Comparison of ENCODE assay signal across 15 cellular contexts in genomic region chr12:54601841-54602240, GRCh38. TPM values are rescaled to one million over a fixed set of nuclear protein-coding genes. Genes with fewer than 3 reads are reported as not detected.
A peak's percentile ranks its signal among the peaks of the same experiment; 100 is the strongest.
DNase-seq lines count a peak whose midpoint lies in the region; FAIRE-seq and TF ChIP-seq lines count a peak whose summit lies in the region.
"Had no signal": no experiment of that assay in that cellular context is flagged by ENCODE, and none has a peak within 500 bp of the region (broad histone marks: within the 10 kb centered on the region; RNA-seq: fewer than 3 reads in every experiment).

No MANE protein-coding gene starts in this region.

- intact Hi-C loops in kidney (cut with DNase I) (no loop called here), sigmoid colon (cut with DNase I) (loop anchor here (2.0 kb wide), 1 partner anchor 357 kb away; no protein-coding TSS in a partner anchor)

- no peaks in the 10 kb centered on the region for H4K20me1 ChIP-seq in hepatocyte (ENCODE audit: insufficient read depth, poor library complexity, severe bottlenecking)

- H3K9me3 ChIP-seq in hepatocyte (ENCODE audit: low read depth), result no peaks in the 10 kb centered on the region
- H3K9me3 ChIP-seq in MG63, result no peaks in the 10 kb centered on the region
- no peaks in the 10 kb centered on the region for H3K9me3 ChIP-seq in kidney (ENCODE audit: control insufficient read depth in 1 of 2, low read length in 2 of 2)
- no peaks in the 10 kb centered on the region for H3K9me3 ChIP-seq in sigmoid colon
- H3K9me3 ChIP-seq: adrenal gland had no signal

- H3K27me3 ChIP-seq in hepatocyte (peaks cover 6% of the 10 kb centered on the region), MG63 (peaks cover 3% of the 10 kb centered on the region; the same call in 1 of the 2 replicates), sigmoid colon (no peaks in the 10 kb centered on the region)

- TF ChIP-seq POLR2A in sigmoid colon (IDR thresholded peaks at IDR 0.05), result no peak

- WGBS in hepatocyte (ENCODE audit: low lambda C conversion rate, missing lambda C conversion rate), result 62% methylated on average over 4 of the region's 4 CpGs
- WGBS in sigmoid colon, 2 donors, result 54 to 59% methylated on average over 4 of the region's 4 CpGs

- no peak overlapping the region for H2AFZ ChIP-seq in hepatocyte

- peak; percentile 39 for DNase-seq in EH (ENCODE audit: low read depth)
- DNase-seq in Jurkat, Clone E6-1 (ENCODE audit: low read depth, low spot score), result peak; percentile 17
- DNase-seq in RPMI7951 (ENCODE audit: low read depth), result peak; percentile 10
- peak; percentile 35 for DNase-seq in hepatocyte (ENCODE audit: low spot score)
- DNase-seq in MG63, result no peak
- DNase-seq in OCI-M2 (lab: John Stamatoyannopoulos, UW; ENCODE audit: unreplicated experiment), result no peak
- DNase-seq in kidney, result no peak
- DNase-seq in sigmoid colon, result no peak
- DNase-seq: adrenal gland; CD4-positive, CD25-positive, alpha-beta regulatory T cell; mesendoderm; NCI-H1930; nucleus accumbens; substantia nigra had no signal

- H3K4me3 ChIP-seq in Jurkat, Clone E6-1 (ENCODE audit: low read length), result no peak overlapping the region
- H3K4me3 ChIP-seq in hepatocyte (no peak overlapping the region), MG63 (no peak overlapping the region), kidney (ENCODE audit: low read length in 2 of 2) (no peak overlapping the region), sigmoid colon (no peak overlapping the region)
- H3K4me3 ChIP-seq: adrenal gland had no signal

- no peak overlapping the region for H3K4me2 ChIP-seq in hepatocyte

- H3K9me2 ChIP-seq in hepatocyte (replicated peaks; ENCODE audit: insufficient read depth), result no peaks in the 10 kb centered on the region

- no peak for TF ChIP-seq EP300 in sigmoid colon (IDR thresholded peaks at IDR 0.05)

- H3K36me3 ChIP-seq in hepatocyte (replicated peaks; ENCODE audit: insufficient read depth, low read depth) (no peaks in the 10 kb centered on the region), MG63 (no peaks in the 10 kb centered on the region), kidney (ENCODE audit: control insufficient read depth in 1 of 2, insufficient read depth in 2 of 2, low read length in 2 of 2) (no peaks in the 10 kb centered on the region), sigmoid colon (no peaks in the 10 kb centered on the region)
- H3K36me3 ChIP-seq: adrenal gland had no signal

- TF ChIP-seq CTCF in hepatocyte (IDR thresholded peaks at IDR 0.05; ENCODE audit: poor library complexity) (no peak), kidney (IDR thresholded peaks at IDR 0.05; ENCODE audit: borderline replicate concordance, extremely low read depth, insufficient read depth) (no peak), sigmoid colon (IDR thresholded peaks at IDR 0.05) (no peak)

- no peaks in the 10 kb centered on the region for H3K79me2 ChIP-seq in hepatocyte

- FAIRE-seq in kidney (lab: Jason Lieb, UNC), result no peak
- FAIRE-seq: colon had no signal

- no peak overlapping the region for H3K9ac ChIP-seq in kidney (ENCODE audit: low read length in 2 of 2)

- H3K27ac ChIP-seq in hepatocyte (no peak overlapping the region), kidney (ENCODE audit: low read depth in 2 of 2, low read length in 2 of 2) (no peak overlapping the region), sigmoid colon (no peak overlapping the region)
- H3K27ac ChIP-seq: adrenal gland had no signal

- H3K4me1 ChIP-seq in hepatocyte (ENCODE audit: insufficient read depth), result no peaks in the 10 kb centered on the region
- no peaks in the 10 kb centered on the region for H3K4me1 ChIP-seq in kidney (ENCODE audit: control insufficient read depth in 1 of 2, insufficient read depth in 1 of 2, low read depth in 1 of 2, low read length in 2 of 2)
- no peaks in the 10 kb centered on the region for H3K4me1 ChIP-seq in sigmoid colon
- H3K4me1 ChIP-seq: adrenal gland had no signal

RNA-seq across cellular contexts. Expression of gene PPP1R1A, which starts 13.4 kb away (rescaled TPM):
- polyA plus RNA-seq in Jurkat, Clone E6-1 (2012; ENCODE audit: insufficient read depth, insufficient read length), result 1.2 TPM
- total RNA-seq in RPMI7951 (2014; rRNA removed; shearing (Covaris generic)), result not detected in 2 replicates
- total RNA-seq in hepatocyte (14.0 and 19.9 TPM in 2 replicates), kidney (128 TPM), sigmoid colon (10 to 100 TPM; 17.5 to 48.9 (median 24.9) TPM)
- polyA plus RNA-seq in hepatocyte (26.2 and 43.2 TPM in 2 replicates), kidney (ENCODE audit: insufficient read depth, low read depth, low replicate concordance) (217 TPM), sigmoid colon (1 to 10 TPM in 2 of 3 donors, under 1 TPM in 1; 0.92 to 3.0 (median 1.2) TPM)
- not detected in 2 replicates for total RNA-seq in MG63 (2014; rRNA removed; shearing (Covaris generic); ENCODE audit: low replicate concordance)
- total RNA-seq: CD4-positive, CD25-positive, alpha-beta regulatory T cell had no signal
- polyA plus RNA-seq: CD4-positive, CD25-positive, alpha-beta regulatory T cell had no signal

RNA-seq across cellular contexts. Expression of gene LACRT, which starts 32.9 kb away (rescaled TPM):
- not detected for polyA plus RNA-seq in Jurkat, Clone E6-1 (2012; ENCODE audit: insufficient read depth, insufficient read length)
- not detected in 2 replicates for total RNA-seq in RPMI7951 (2014; rRNA removed; shearing (Covaris generic))
- total RNA-seq in hepatocyte (not detected in 2 replicates), kidney (not detected), sigmoid colon (not detected)
- polyA plus RNA-seq in hepatocyte (not detected in 2 replicates), kidney (ENCODE audit: insufficient read depth, low read depth, low replicate concordance) (not detected), sigmoid colon (not detected)
- not detected in 2 replicates for total RNA-seq in MG63 (2014; rRNA removed; shearing (Covaris generic); ENCODE audit: low replicate concordance)
- total RNA-seq: adrenal gland; CD4-positive, CD25-positive, alpha-beta regulatory T cell had no signal
- polyA plus RNA-seq: adrenal gland; CD4-positive, CD25-positive, alpha-beta regulatory T cell had no signal

RNA-seq across cellular contexts. Expression of gene DCD, which starts 46.3 kb away (rescaled TPM):
- polyA plus RNA-seq in Jurkat, Clone E6-1 (2012; ENCODE audit: insufficient read depth, insufficient read length), result not detected
- total RNA-seq in RPMI7951 (2014; rRNA removed; shearing (Covaris generic)), result not detected in 2 replicates
- total RNA-seq in hepatocyte (not detected in 2 replicates), kidney (not detected), sigmoid colon (not detected)
- polyA plus RNA-seq in hepatocyte (not detected in 2 replicates), kidney (ENCODE audit: insufficient read depth, low read depth, low replicate concordance) (not detected), sigmoid colon (not detected)
- total RNA-seq in MG63 (2014; rRNA removed; shearing (Covaris generic); ENCODE audit: low replicate concordance), result not detected in 2 replicates
- total RNA-seq: adrenal gland; CD4-positive, CD25-positive, alpha-beta regulatory T cell had no signal
- polyA plus RNA-seq: adrenal gland; CD4-positive, CD25-positive, alpha-beta regulatory T cell had no signal

RNA-seq across cellular contexts. Expression of gene PDE1B, which starts 52.4 kb away (rescaled TPM):
- polyA plus RNA-seq in Jurkat, Clone E6-1 (2012; ENCODE audit: insufficient read depth, insufficient read length), result 17.2 TPM
- not detected in 2 replicates for total RNA-seq in RPMI7951 (2014; rRNA removed; shearing (Covaris generic))
- total RNA-seq in hepatocyte (0.10 and 0.60 TPM in 2 replicates), kidney (7.5 TPM), sigmoid colon (10 to 100 TPM in 3 of 4 donors, 1 to 10 TPM in 1; 6.4 to 24.4 (median 15.1) TPM)
- polyA plus RNA-seq in hepatocyte (0.58 TPM in 1 of 2 replicates, not detected in the other), kidney (ENCODE audit: insufficient read depth, low read depth, low replicate concordance) (4.4 TPM), sigmoid colon (1 to 10 TPM; 1.6 to 3.9 (median 1.8) TPM)
- total RNA-seq in MG63 (2014; rRNA removed; shearing (Covaris generic); ENCODE audit: low replicate concordance), result not detected in 2 replicates

Comparison
In these comparisons a context has a peak if more than half of its experiments do, and no peak if none do; other contexts are left out.
1. DNase-seq: peak in EH (single experiment), Jurkat, Clone E6-1 (single experiment), RPMI7951 (single experiment) and hepatocyte (single experiment); none in MG63 (single experiment), OCI-M2 (single experiment), kidney (single experiment) and sigmoid colon (single experiment).
2. RNA of gene PPP1R1A, which starts 13.4 kb away (total RNA-seq): 128 TPM in kidney (single experiment), 17.5 to 48.9 TPM in sigmoid colon and 14.0 to 19.9 TPM in hepatocyte; not detected in RPMI7951 and not detected in MG63; every median in the first group is over 10 times any median in the second.